ENCODE assay signal across 8 cellular contexts in genomic region chr7:150778738-150779301, GRCh38. TPM values are rescaled to one million over a fixed set of nuclear protein-coding genes. Genes with fewer than 3 reads are reported as not detected.
DNase-seq lines count a peak whose midpoint lies in the region; ATAC-seq, FAIRE-seq and TF ChIP-seq lines count a peak whose summit lies in the region.

No MANE protein-coding gene starts in this region.

- no peak overlapping the region for H3K4me2 ChIP-seq in A549

- H3K4me3 ChIP-seq in A549: no peak overlapping the region

- H3K36me3 Mint-ChIP-seq in brain: no peaks in the 10 kb centered on the region
- peaks cover 0 to under 1% (median 0%) of the 10 kb centered on the region in 3 donors for H3K36me3 Mint-ChIP-seq in immature natural killer cell

- H3K4me1 Mint-ChIP-seq in brain: peaks cover 5% of the 10 kb centered on the region
- peaks cover 0 to 8% of the 10 kb centered on the region in 2 donors for H3K4me1 Mint-ChIP-seq in immature natural killer cell

- no peak overlapping the region for H3K27ac ChIP-seq in A549

- POLR2A ChIA-PET in A549 (lab: Yijun Ruan, JAX): no interaction called here

- H3K27ac Mint-ChIP-seq in brain: no peak overlapping the region
- no peak overlapping the region for H3K27ac Mint-ChIP-seq in immature natural killer cell

- H3K4me3 Mint-ChIP-seq in brain (peak overlapping the region in 2 of 5 experiments; percentile 7 to 19), immature natural killer cell (no peak overlapping the region)

- CTCF ChIA-PET in A549 (lab: Yijun Ruan, JAX): interaction anchor here (0.8 to 1.9 kb wide), 16 partner anchors 9 to 527 kb away, joined by 3 to 23 read pairs (median 4); no protein-coding TSS in a partner anchor

- no peak for TF ChIP-seq EP300 in A549 (IDR thresholded peaks at IDR 0.05)

- H3K9me3 ChIP-seq in A549: no peaks in the 10 kb centered on the region

- H3K27me3 Mint-ChIP-seq in brain (peaks cover 23% of the 10 kb centered on the region), immature natural killer cell (ENCODE audit: low read depth in 3 of 3) (peaks cover 0 to 5% (median 3%) of the 10 kb centered on the region in 3 donors)

- H3K9me3 Mint-ChIP-seq in brain (peaks cover 0 to 12% (median 9%) of the 10 kb centered on the region in 5 experiments), immature natural killer cell (peaks cover 0 to 5% (median 4%) of the 10 kb centered on the region in 6 donors)

- DNase-seq in A549 (ENCODE audit: low read depth in 1 of 2, low spot score in 1 of 2): peak; percentile 63 to 73
- no peak for DNase-seq in GM19239 (ENCODE audit: insufficient read length, low spot score)
- peak; percentile 76 for DNase-seq in NCI-H2029 (lab: John Stamatoyannopoulos, UW)
- peak; percentile 41 for DNase-seq in UCSD-AML1 (lab: John Stamatoyannopoulos, UW; ENCODE audit: unreplicated experiment)
- DNase-seq in immature natural killer cell: peak; percentile 50 to 60 (median 51)
- peak; percentile 45 to 74 (median 73) for DNase-seq in stimulated activated CD4-positive, alpha-beta T cell treated with anti-CD3 and anti-CD28 coated beads, Interleukin-12 subunit alpha, Interleukin-12 subunit beta, amount 100 ng/mL, for 48 hours (ENCODE audit: low read depth in 2 of 3, low spot score in 1 of 3)

- TF ChIP-seq CTCF in A549 (IDR thresholded peaks at IDR 0.05) (peak; percentile 88), brain (conservative IDR thresholded peaks at IDR 0.05) (peak; percentile 93 to 94)

- peak; percentile 76 to 80 for TF ChIP-seq RAD21 in A549 (conservative IDR thresholded peaks at IDR 0.05 in 1 of 2, IDR thresholded peaks at IDR 0.05 in 1 of 2)

- FAIRE-seq in A549 (lab: Jason Lieb, UNC): no peak
- FAIRE-seq in GM19239 (lab: Jason Lieb, UNC): peak; percentile 79

- peak; percentile 95 to 99 for ATAC-seq in A549
- no peak for ATAC-seq in GM18870 (IDR thresholded peaks at IDR 0.05; ENCODE audit: unreplicated experiment)

- under 1% methylated on average over 12 of the region's 12 CpGs for WGBS in A549 (ENCODE audit: missing lambda C conversion rate)

- 0 out of 3 replicates have a peak, but pooled peaks cover under 1% of the 10 kb centered on the region for H3K4me1 ChIP-seq in A549

- TF ChIP-seq POLR2A in A549 (IDR thresholded peaks at IDR 0.05; ENCODE audit: low read length): no peak

TF ChIP-seq in A549, 52 proteins besides CTCF, POLR2A, EP300 and RAD21:
- no peak for TF ChIP-seq JUN (IDR thresholded peaks at IDR 0.05)
- TF ChIP-seq SMC3 (IDR thresholded peaks at IDR 0.05): peak; percentile 63

RNA-seq across cellular contexts. Expression of gene TMEM176B, which starts 21.3 kb away (rescaled TPM):
- polyA plus RNA-seq in A549 (2011; rRNA removed): 0.10 and 0.26 TPM in 2 replicates
- polyA plus RNA-seq in A549 (2012; cell fraction: cytosol; rRNA removed): not detected in 2 replicates
- 0.09 TPM in 1 of 2 replicates, not detected in the other for polyA plus RNA-seq in A549 (2012; cell fraction: nucleus; rRNA removed)
- polyA plus RNA-seq in A549 (2017; fragmentation: RNase III; extraction: RNeasy Plus Mini Kit Qiagen cat#74134 plus additional on column Dnase treatment): not detected in 3 replicates
- polyA minus RNA-seq in A549 (2011; rRNA and poly(A)+ RNA removed): 0.44 TPM in 1 of 2 replicates, not detected in the other
- polyA plus RNA-seq in brain (ENCODE audit: insufficient read depth, low read depth, low replicate concordance): 20.1 TPM
- polyA plus RNA-seq in immature natural killer cell: under 1 TPM in 1 of 3 donors, not detected in 2; 0.87 TPM

RNA-seq across cellular contexts. Expression of gene TMEM176A, which starts 21.7 kb away (rescaled TPM):
- polyA plus RNA-seq in A549 (2011; rRNA removed): 0.05 TPM in 1 of 2 replicates, not detected in the other
- 0.03 TPM in 1 of 2 replicates, not detected in the other for polyA plus RNA-seq in A549 (2012; cell fraction: cytosol; rRNA removed)
- polyA plus RNA-seq in A549 (2012; cell fraction: nucleus; rRNA removed): not detected in 2 replicates
- not detected in 3 replicates for polyA plus RNA-seq in A549 (2017; fragmentation: RNase III; extraction: RNeasy Plus Mini Kit Qiagen cat#74134 plus additional on column Dnase treatment)
- not detected in 2 replicates for polyA minus RNA-seq in A549 (2011; rRNA and poly(A)+ RNA removed)
- polyA plus RNA-seq in brain (ENCODE audit: insufficient read depth, low read depth, low replicate concordance): 19.5 TPM
- polyA plus RNA-seq in immature natural killer cell: under 1 TPM in 1 of 3 donors, not detected in 2; 0.97 TPM

RNA-seq across cellular contexts. Expression of gene GIMAP5, which starts 41.6 kb away (rescaled TPM):
- polyA plus RNA-seq in A549 (2011; rRNA removed) (not detected in 2 replicates), A549 (2017; fragmentation: RNase III; extraction: RNeasy Plus Mini Kit Qiagen cat#74134 plus additional on column Dnase treatment) (not detected in 3 replicates), brain (ENCODE audit: insufficient read depth, low read depth, low replicate concordance) (8.7 TPM), immature natural killer cell (100 to 1,000 TPM; 123 to 291 (median 123) TPM)
- not detected in 2 replicates for polyA plus RNA-seq in A549 (2012; cell fraction: cytosol; rRNA removed)
- polyA plus RNA-seq in A549 (2012; cell fraction: nucleus; rRNA removed): not detected in 2 replicates
- polyA minus RNA-seq in A549 (2011; rRNA and poly(A)+ RNA removed): not detected in 2 replicates

Comparison
In these comparisons a context has a peak if more than half of its experiments do, and no peak if none do; other contexts are left out.
1. RNA of gene TMEM176B, which starts 21.3 kb away (polyA plus RNA-seq): 20.1 TPM in brain (single experiment); 0.09 to 0.26 TPM in A549 and 0.87 TPM in immature natural killer cell; every median in the first group is over 10 times any median in the second.
2. RNA of gene TMEM176A, which starts 21.7 kb away (polyA plus RNA-seq): 19.5 TPM in brain (single experiment); 0.03 to 0.05 TPM in A549 and 0.97 TPM in immature natural killer cell; every median in the first group is over 10 times any median in the second.
3. RNA of gene GIMAP5, which starts 41.6 kb away (polyA plus RNA-seq): 123 to 291 TPM in immature natural killer cell; 8.7 TPM in brain (single experiment) and not detected in A549; every median in the first group is over 10 times any median in the second.